20 cellular contexts compared by ENCODE assay signal in the genomic region with DNA sequence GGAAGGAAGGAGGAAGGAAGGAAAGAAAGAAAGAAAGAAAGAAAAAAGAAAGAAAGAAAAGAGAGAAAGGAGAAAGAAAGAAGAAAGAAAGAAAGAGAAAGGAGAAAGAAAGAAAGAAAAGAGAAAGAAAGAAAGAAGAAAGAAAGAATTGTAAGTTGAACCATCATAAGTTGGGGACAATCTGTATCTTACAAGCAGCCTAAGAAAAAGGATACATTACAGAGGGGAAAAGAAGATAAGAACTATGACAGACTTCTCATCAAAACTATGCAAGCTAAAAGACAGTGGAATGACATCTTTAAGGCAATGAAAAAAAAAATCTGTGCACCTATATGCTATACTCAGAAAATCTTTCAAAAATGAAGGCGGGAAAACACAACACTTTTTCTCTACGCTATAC.
"Had no signal": no experiment of that assay in that cellular context is flagged by ENCODE, and none has a peak within 500 bp of the region (broad histone marks: within the 10 kb centered on the region; RNA-seq: fewer than 3 reads in every experiment).

No MANE protein-coding gene starts in this region.

- H3K9me3 ChIP-seq: thyroid gland had no signal

- H3K36me3 ChIP-seq: esophagus muscularis mucosa, heart right ventricle, thyroid gland, WERI-Rb-1 had no signal

- H3K4me3 ChIP-seq: esophagus muscularis mucosa, heart right ventricle, thyroid gland had no signal

- H3K27ac ChIP-seq: esophagus muscularis mucosa, heart right ventricle, thyroid gland, WERI-Rb-1 had no signal

- H3K4me1 ChIP-seq: esophagus muscularis mucosa, heart right ventricle had no signal

- FAIRE-seq: endothelial cell of umbilical vein had no signal

- H3K27me3 ChIP-seq: esophagus muscularis mucosa, thyroid gland had no signal

- ATAC-seq: activated CD4-positive, alpha-beta T cell treated with anti-CD3 and anti-CD28 coated beads for 36 hours; heart right ventricle; left ventricle myocardium superior had no signal

- DNase-seq: activated CD4-positive, alpha-beta T cell treated with anti-CD3 and anti-CD28 coated beads for 36 hours; activated CD4-positive, alpha-beta T cell treated with anti-CD3 and anti-CD28 coated beads, Interleukin-2, amount 50 U/mL, for 48 hours; activated naive CD8-positive, alpha-beta T cell treated with anti-CD3 and anti-CD28 coated beads for 36 hours; activated T-cell treated with anti-CD3 and anti-CD28 coated beads for 4 hours; amniotic stem cell; dermis blood vessel endothelial cell; effector memory CD4-positive, alpha-beta T cell; heart right ventricle; immature natural killer cell; kidney glomerular epithelial cell; left ventricle myocardium superior; occipital lobe; stimulated activated CD4-positive, alpha-beta T cell treated with anti-CD3 and anti-CD28 coated beads, Interleukin-12 subunit alpha, Interleukin-12 subunit beta, amount 100 ng/mL, for 4 hours; stimulated activated CD4-positive, alpha-beta T cell treated with anti-CD3 and anti-CD28 coated beads, Interleukin-1b, Interleukin-23, amount 100 ng/mL, for 48 hours; stimulated activated CD8-positive, alpha-beta memory T cell treated with anti-CD3 and anti-CD28 coated beads, Interleukin-4, amount 100 ng/mL, for 48 hours; stimulated activated naive CD4-positive, alpha-beta T cell treated with Interleukin-2 at 50 U/mL for 16 hours; thyroid gland; WERI-Rb-1 had no signal
